23 cellular contexts compared by ENCODE assay signal in the genomic region with DNA sequence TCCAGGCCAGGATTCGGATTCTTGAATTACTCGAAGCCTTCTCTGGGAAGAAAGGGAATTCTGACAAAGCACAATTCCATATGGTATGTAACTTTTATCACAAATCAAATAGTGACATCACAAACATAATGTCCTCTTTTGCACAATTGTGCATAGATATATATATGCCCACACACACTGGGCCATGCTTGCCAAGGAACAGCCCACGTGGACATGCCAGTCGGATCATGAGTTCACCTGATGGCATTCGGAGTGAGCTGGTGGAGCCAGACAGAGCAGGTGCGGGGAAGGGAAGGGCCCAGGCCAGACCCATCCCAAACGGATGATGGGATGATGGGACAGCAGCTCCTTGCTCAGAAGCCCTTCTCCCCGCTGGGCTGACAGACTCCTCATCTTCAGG.
DNase-seq lines count a peak whose midpoint lies in the region; ATAC-seq and TF ChIP-seq lines count a peak whose summit lies in the region.
"Had no signal": no experiment of that assay in that cellular context is flagged by ENCODE, and none has a peak within 500 bp of the region (broad histone marks: within the 10 kb centered on the region; RNA-seq: fewer than 3 reads in every experiment).

No MANE protein-coding gene starts in this region.

- no peak for TF ChIP-seq EP300 in esophagus muscularis mucosa (IDR thresholded peaks at IDR 0.05)

- H3K4me3 ChIP-seq in breast epithelium (peak overlapping the region in 2 of 3 donors; percentile 45 to 67), esophagus muscularis mucosa (peak overlapping the region; percentile 43 to 57 (median 46)), thoracic aorta (peak overlapping the region; percentile 70)

- H3K4me3 Mint-ChIP-seq in MCF 10A (ENCODE audit: unreplicated experiment), result no peak overlapping the region
- peak overlapping the region; percentile 77 to 82 (median 81) for H3K4me3 Mint-ChIP-seq in nephron
- no peak overlapping the region for H3K4me3 Mint-ChIP-seq in stimulated activated naive CD8-positive, alpha-beta T cell treated with anti-CD3 and anti-CD28 coated beads, Interleukin-15, amount 100 ng/mL, for 72 hours
- H3K4me3 Mint-ChIP-seq: B cell; natural killer cell treated with Interleukin-12 subunit alpha and Interleukin-12 subunit beta and Interleukin-15 and Interleukin-18, amount 100 ng/mL, for 72 hours had no signal

- H3K27ac Mint-ChIP-seq in MCF 10A (ENCODE audit: low read depth, unreplicated experiment) (no peak overlapping the region), nephron (no peak overlapping the region)
- no peak overlapping the region for H3K27ac Mint-ChIP-seq in stimulated activated naive CD8-positive, alpha-beta T cell treated with anti-CD3 and anti-CD28 coated beads, Interleukin-15, amount 100 ng/mL, for 72 hours
- H3K27ac Mint-ChIP-seq: B cell; natural killer cell treated with Interleukin-12 subunit alpha and Interleukin-12 subunit beta and Interleukin-15 and Interleukin-18, amount 100 ng/mL, for 72 hours; stimulated activated naive B cell treated with anti-CD40 and anti-IgM and Interleukin-4, amounts not matched to agents 10 μg/mL and 1 μg/mL and 100 μg/mL, for 72 hours had no signal

- in situ Hi-C loops in KBM-7 (cut with MboI; ENCODE audit: low pct_unique_long_range_greater_than_20kb, low sequenced_read_pairs), result no loop called here

- TF ChIP-seq CTCF in breast epithelium (IDR thresholded peaks at IDR 0.05) (no peak), MCF 10A (IDR thresholded peaks at IDR 0.05; ENCODE audit: unreplicated experiment) (no peak), esophagus muscularis mucosa (IDR thresholded peaks at IDR 0.05) (no peak), nephron (IDR thresholded peaks at IDR 0.05; ENCODE audit: unreplicated experiment in 3 of 3) (no peak), thoracic aorta (IDR thresholded peaks at IDR 0.05) (no peak)

- H3K27me3 ChIP-seq in breast epithelium, result no peaks in the 10 kb centered on the region
- H3K27me3 ChIP-seq in esophagus muscularis mucosa, result peaks cover 0 to 16% (median 0%) of the 10 kb centered on the region in 4 donors
- H3K27me3 ChIP-seq in thoracic aorta (replicated peaks; ENCODE audit: insufficient read depth), result no peaks in the 10 kb centered on the region
- H3K27me3 ChIP-seq: adrenal gland had no signal

- 79% methylated on average over 7 of the region's 8 CpGs for whole genome bisulfite sequencing in esophagus muscularis mucosa

- no TSS peak for BruUV-seq in MCF 10A (replicated peaks; lab: Mats Ljungman, UMichigan)

- H3K4me1 Mint-ChIP-seq in MCF 10A (ENCODE audit: insufficient read depth, unreplicated experiment) (no peaks in the 10 kb centered on the region), nephron (peaks cover 1% of the 10 kb centered on the region)
- H3K4me1 Mint-ChIP-seq in stimulated activated naive CD8-positive, alpha-beta T cell treated with anti-CD3 and anti-CD28 coated beads, Interleukin-15, amount 100 ng/mL, for 72 hours, result no peaks in the 10 kb centered on the region
- H3K4me1 Mint-ChIP-seq: B cell; stimulated activated naive B cell treated with anti-CD40 and anti-IgM and Interleukin-4, amounts not matched to agents 10 μg/mL and 1 μg/mL and 100 μg/mL, for 72 hours had no signal

- peaks cover 0 to 6% of the 10 kb centered on the region in 2 donors for H3K4me1 ChIP-seq in breast epithelium
- H3K4me1 ChIP-seq in esophagus muscularis mucosa, result peaks cover 0 to 12% (median 11%) of the 10 kb centered on the region in 4 donors
- H3K4me1 ChIP-seq in thoracic aorta (ENCODE audit: control insufficient read depth in 1 of 2, low read depth in 2 of 2), result no peaks in the 10 kb centered on the region
- H3K4me1 ChIP-seq: adrenal gland had no signal

- H3K9me3 Mint-ChIP-seq in MCF 10A (ENCODE audit: unreplicated experiment) (no peaks in the 10 kb centered on the region), nephron (no peaks in the 10 kb centered on the region)
- H3K9me3 Mint-ChIP-seq in stimulated activated naive CD8-positive, alpha-beta T cell treated with anti-CD3 and anti-CD28 coated beads, Interleukin-15, amount 100 ng/mL, for 72 hours, result no peaks in the 10 kb centered on the region

- TF ChIP-seq POLR2A in breast epithelium (IDR thresholded peaks at IDR 0.05) (no peak), esophagus muscularis mucosa (IDR thresholded peaks at IDR 0.05; ENCODE audit: low read depth) (no peak)

- H3K9me3 ChIP-seq in breast epithelium (no peaks in the 10 kb centered on the region), esophagus muscularis mucosa (no peaks in the 10 kb centered on the region), thoracic aorta (no peaks in the 10 kb centered on the region)
- H3K9me3 ChIP-seq: adrenal gland, heart left ventricle, upper lobe of left lung had no signal

- DNase-seq in breast epithelium (ENCODE audit: low spot score in 2 of 2) (no peak), MCF 10A (ENCODE audit: unreplicated experiment) (no peak), esophagus muscularis mucosa (ENCODE audit: extremely low spot score) (no peak), thoracic aorta (ENCODE audit: low spot score) (no peak), KBM-7 (no peak)
- no peak for DNase-seq in stimulated activated naive CD8-positive, alpha-beta T cell treated with anti-CD3 and anti-CD28 coated beads, Interleukin-15, amount 100 ng/mL, for 72 hours
- no peak for DNase-seq in activated CD4-positive, alpha-beta T cell treated with anti-CD3 and anti-CD28 coated beads for 4 hours
- DNase-seq: activated CD4-positive, alpha-beta T cell treated with anti-CD3 and anti-CD28 coated beads for 48 hours; COR-L47; effector memory CD4-positive, alpha-beta T cell; heart left ventricle; Kasumi-1; NCI-H1092; NCI-H2081 treated with DMSO at 0.1 percent for 48 hours; NCI-H510A; stimulated activated naive B cell treated with anti-CD40 and anti-IgM and Interleukin-4, amounts not matched to agents 10 μg/mL and 1 μg/mL and 100 μg/mL, for 72 hours had no signal

- CTCF ChIA-PET in MCF 10A (lab: Yijun Ruan, JAX), result interaction anchor here (1.1 kb wide), 1 partner anchor 242 kb away, joined by 3 read pairs; no protein-coding TSS in a partner anchor

- H3K36me3 Mint-ChIP-seq in MCF 10A (ENCODE audit: insufficient read depth, unreplicated experiment), result no peaks in the 10 kb centered on the region
- no peaks in the 10 kb centered on the region for H3K36me3 Mint-ChIP-seq in nephron (ENCODE audit: low read depth)
- H3K36me3 Mint-ChIP-seq: natural killer cell treated with Interleukin-12 subunit alpha and Interleukin-12 subunit beta and Interleukin-15 and Interleukin-18, amount 100 ng/mL, for 72 hours; stimulated activated naive B cell treated with anti-CD40 and anti-IgM and Interleukin-4, amounts not matched to agents 10 μg/mL and 1 μg/mL and 100 μg/mL, for 72 hours had no signal

- no peak for ATAC-seq in thoracic aorta (ENCODE audit: insufficient number of reproducible peaks, low FRiP score, low read depth)
- no peak for ATAC-seq in stimulated activated naive CD8-positive, alpha-beta T cell treated with anti-CD3 and anti-CD28 coated beads, Interleukin-15, amount 100 ng/mL, for 72 hours
- ATAC-seq: stimulated activated naive B cell treated with anti-CD40 and anti-IgM and Interleukin-4, amounts not matched to agents 10 μg/mL and 1 μg/mL and 100 μg/mL, for 72 hours had no signal

- no peak overlapping the region for H3K27ac ChIP-seq in breast epithelium
- no peak overlapping the region for H3K27ac ChIP-seq in esophagus muscularis mucosa (replicated peaks in 1 of 4)
- H3K27ac ChIP-seq in thoracic aorta, result no peak overlapping the region
- H3K27ac ChIP-seq: 22Rv1, adrenal gland, heart left ventricle, RWPE1, upper lobe of left lung had no signal

- POLR2A ChIA-PET in MCF 10A (lab: Yijun Ruan, JAX), result no interaction called here

- intact Hi-C loops in breast epithelium (cut with DNase I; ENCODE audit: low total_unique reads), result no loop called here
- intact Hi-C loops in MCF 10A (cut with micrococcal nuclease), result no loop called here
- intact Hi-C loops in esophagus muscularis mucosa (cut with DNase I), result no loop called here

- H3K36me3 ChIP-seq in breast epithelium (no peaks in the 10 kb centered on the region), esophagus muscularis mucosa (no peaks in the 10 kb centered on the region), thoracic aorta (no peaks in the 10 kb centered on the region)
- H3K36me3 ChIP-seq: adrenal gland, heart left ventricle, upper lobe of left lung had no signal

- H3K27me3 Mint-ChIP-seq in MCF 10A (ENCODE audit: insufficient read depth, unreplicated experiment), result no peaks in the 10 kb centered on the region
- peaks cover 17% of the 10 kb centered on the region for H3K27me3 Mint-ChIP-seq in nephron (ENCODE audit: low read depth)
- peaks cover 40% of the 10 kb centered on the region for H3K27me3 Mint-ChIP-seq in stimulated activated naive CD8-positive, alpha-beta T cell treated with anti-CD3 and anti-CD28 coated beads, Interleukin-15, amount 100 ng/mL, for 72 hours
- H3K27me3 Mint-ChIP-seq: natural killer cell treated with Interleukin-12 subunit alpha and Interleukin-12 subunit beta and Interleukin-15 and Interleukin-18, amount 100 ng/mL, for 72 hours had no signal

Comparison
In these comparisons a context has a peak if more than half of its experiments do, and no peak if none do; other contexts are left out.
1. H3K4me3 Mint-ChIP-seq: peak in nephron (3 of 3); none in MCF 10A (single experiment) and stimulated activated naive CD8-positive, alpha-beta T cell treated with anti-CD3 and anti-CD28 coated beads, Interleukin-15, amount 100 ng/mL, for 72 hours (0 of 2).
2. Peak in every context shown above with its lines, with median percentiles within 50 percentile points of each other: H3K4me3 ChIP-seq.